1 cellular context compared by ENCODE assay signal in the genomic region with DNA sequence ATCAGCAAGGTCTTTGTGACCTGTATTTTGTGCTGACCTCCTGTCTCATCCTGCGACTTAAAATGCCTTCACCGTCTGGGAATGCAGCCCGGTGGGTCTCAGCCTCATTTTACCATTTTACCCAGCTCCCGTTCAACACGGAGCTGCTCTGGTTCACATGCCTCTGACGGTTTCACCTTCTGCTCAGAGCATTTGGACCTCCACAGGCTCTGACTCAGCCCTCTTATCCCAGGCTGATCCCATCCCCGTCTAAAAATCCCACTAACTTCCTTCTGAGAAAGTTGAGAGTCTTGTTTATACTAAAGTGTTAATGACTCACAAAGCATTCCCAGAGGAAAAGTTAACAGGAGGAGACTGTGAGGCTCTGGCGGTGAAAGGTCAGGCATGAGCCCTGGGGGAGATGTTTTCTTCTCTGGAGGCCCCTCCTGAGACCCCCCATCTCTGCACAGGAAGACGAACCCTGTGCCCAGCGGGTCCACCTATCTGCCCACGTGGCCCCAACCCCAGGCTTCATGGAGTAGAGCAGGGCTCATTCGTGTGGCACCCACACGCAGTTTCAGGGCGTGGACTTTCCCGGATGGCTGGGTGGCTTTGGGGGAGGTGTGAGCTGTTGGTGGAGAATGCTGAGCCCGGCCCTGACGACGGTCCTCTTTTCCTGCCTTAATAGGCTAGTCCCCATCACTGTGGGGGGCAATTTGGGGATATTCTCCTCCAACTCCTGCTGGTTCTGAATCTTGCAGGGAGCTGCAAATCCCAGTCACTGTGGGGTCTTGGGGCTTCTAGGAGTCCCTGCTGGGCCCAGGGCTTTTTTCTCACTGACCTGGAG.
A peak's percentile ranks its signal among the peaks of the same experiment; 100 is the strongest.
TF ChIP-seq lines count a peak whose summit lies in the region.

No MANE protein-coding gene starts in this region.

TF ChIP-seq in K562, 482 proteins besides CTCF, POLR2A, EP300 and RAD21:
- TF ChIP-seq ZNF785 (CRISPR knock-in tag; IDR thresholded peaks at IDR 0.05) (no peak), FOSL1 (tag; conservative IDR thresholded peaks at IDR 0.05) (peak; percentile 34; the same call in 1 of the 2 replicates)
TF ChIP-seq in K562: peak in this region for 1.
